In the genomic region with DNA sequence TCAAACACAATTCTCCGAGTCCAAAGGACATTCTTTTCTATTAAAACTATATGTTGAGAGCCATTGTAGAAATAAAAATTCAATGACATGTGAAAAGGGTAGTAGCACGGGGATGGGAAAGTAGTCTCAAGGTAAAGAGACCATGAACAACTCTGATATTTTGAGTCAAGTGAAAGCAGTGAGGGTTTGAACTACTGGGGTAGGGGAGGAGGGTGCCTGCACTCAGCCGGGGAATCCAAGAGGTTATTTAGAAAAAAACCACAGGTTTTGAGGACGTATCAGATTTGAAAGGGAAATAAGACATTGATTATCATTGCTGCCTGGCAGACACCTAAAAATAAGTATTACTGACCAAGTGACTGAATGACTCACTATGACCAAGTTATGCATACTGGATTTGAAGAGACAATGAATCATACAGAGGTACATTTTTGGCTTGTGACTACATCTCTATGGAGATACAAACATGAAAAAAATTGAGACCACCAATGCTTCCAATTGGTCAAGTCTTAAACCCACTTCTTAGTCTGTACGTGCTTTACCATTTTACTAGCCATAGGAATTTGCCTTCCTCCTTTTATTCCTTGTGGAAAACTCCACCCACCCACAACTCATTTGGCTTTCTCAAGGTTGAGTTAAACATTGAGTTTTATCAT, we compare ENCODE assay signal across 13 cellular contexts. TPM values are rescaled to one million over a fixed set of nuclear protein-coding genes. Genes with fewer than 3 reads are reported as not detected.
A peak's percentile ranks its signal among the peaks of the same experiment; 100 is the strongest.
DNase-seq lines count a peak whose midpoint lies in the region; ATAC-seq and TF ChIP-seq lines count a peak whose summit lies in the region.
"Had no signal": no experiment of that assay in that cellular context is flagged by ENCODE, and none has a peak within 500 bp of the region (broad histone marks: within the 10 kb centered on the region; RNA-seq: fewer than 3 reads in every experiment).

No MANE protein-coding gene starts in this region.

- in situ Hi-C loops in ACHN (cut with HindIII; ENCODE audit: low pct_ligation_motif_present, low pct_unique_long_range_greater_than_20kb, low sequenced_read_pairs), result no loop called here

- 61 to 80% (median 68%) methylated on average over 5 of the region's 5 CpGs for WGBS in heart left ventricle, 4 donors

- H3K4me1 ChIP-seq in heart left ventricle, result no peaks in the 10 kb centered on the region

- H3K4me3 ChIP-seq in cardiac fibroblast (replicated peaks in 1 of 2; ENCODE audit: low read depth in 2 of 2, low read length in 2 of 2) (no peak overlapping the region), heart left ventricle (no peak overlapping the region)
- H3K4me3 ChIP-seq: BLaER1 treated with 17β-estradiol and CSF1 and Interleukin-3, amounts not matched to agents 10 nM and 100 nM had no signal

- no peak for TF ChIP-seq POLR2A in heart left ventricle (IDR thresholded peaks at IDR 0.05)

- ATAC-seq in GM19455 (IDR thresholded peaks at IDR 0.05; ENCODE audit: unreplicated experiment) (peak; percentile 68), HG03442 (IDR thresholded peaks at IDR 0.05; ENCODE audit: unreplicated experiment) (peak; percentile 76), heart left ventricle (no peak)

- intact Hi-C loops in heart left ventricle (cut with DNase I), result loop anchor here in 4 of 10 donors (10.0 kb wide), 1 partner anchor 76 kb away; no protein-coding TSS in a partner anchor

- peak; percentile 70 for DNase-seq in ACHN
- DNase-seq in cardiac fibroblast (ENCODE audit: low read depth in 2 of 2), result peak; percentile 9 to 83
- no peak for DNase-seq in NOMO-1 treated with DMSO at 0.1 percent for 48 hours (lab: John Stamatoyannopoulos, UW; ENCODE audit: unreplicated experiment)
- no peak for DNase-seq in heart left ventricle
- no peak for DNase-seq in activated gamma-delta T cell (lab: John Stamatoyannopoulos, UW)
- no peak for DNase-seq in AML-193 (lab: John Stamatoyannopoulos, UW)
- DNase-seq: activated T-cell treated with anti-CD3 and anti-CD28 coated beads, Interleukin-2, amount 50 U/mL, for 48 hours; MV-4-11 had no signal

- no peaks in the 10 kb centered on the region for H3K36me3 ChIP-seq in heart left ventricle
- H3K36me3 ChIP-seq: BLaER1 treated with 17β-estradiol and CSF1 and Interleukin-3, amounts not matched to agents 10 nM and 100 nM had no signal

- no peak overlapping the region for H3K27ac ChIP-seq in heart left ventricle
- H3K27ac ChIP-seq: BLaER1 treated with 17β-estradiol and CSF1 and Interleukin-3, amounts not matched to agents 10 nM and 100 nM had no signal

- no peaks in the 10 kb centered on the region for H3K9me3 ChIP-seq in heart left ventricle
- H3K9me3 ChIP-seq: BLaER1 treated with 17β-estradiol and CSF1 and Interleukin-3, amounts not matched to agents 10 nM and 100 nM had no signal

- no peaks in the 10 kb centered on the region for H3K27me3 ChIP-seq in heart left ventricle
- H3K27me3 ChIP-seq: BLaER1 treated with 17β-estradiol and CSF1 and Interleukin-3, amounts not matched to agents 10 nM and 100 nM had no signal

- TF ChIP-seq CTCF in cardiac fibroblast (IDR thresholded peaks at IDR 0.05; ENCODE audit: low read depth, low read length), result no peak
- no peak for TF ChIP-seq CTCF in heart left ventricle (IDR thresholded peaks at IDR 0.05)

RNA-seq across cellular contexts. Expression of a gene that starts 2.2 kb away (rescaled TPM):
- under 1 TPM in 2 of 9 donors, not detected in 7; 0.32 to 0.47 TPM for total RNA-seq in heart left ventricle
- polyA plus RNA-seq in heart left ventricle, result not detected
- total RNA-seq: mucosa of gallbladder had no signal
- polyA plus RNA-seq: urinary bladder had no signal

RNA-seq across cellular contexts. Expression of a gene that starts 30.1 kb away (rescaled TPM):
- not detected for total RNA-seq in heart left ventricle
- not detected for polyA plus RNA-seq in heart left ventricle
- total RNA-seq: mucosa of gallbladder, urinary bladder had no signal
- polyA plus RNA-seq: urinary bladder had no signal

RNA-seq across cellular contexts. Expression of a gene that starts 34.1 kb away (rescaled TPM):
- under 1 TPM in 5 of 9 donors, not detected in 4; 0.14 to 0.25 (median 0.17) TPM for total RNA-seq in heart left ventricle
- polyA plus RNA-seq in heart left ventricle, result under 1 TPM; 0.03 to 0.23 TPM

RNA-seq across cellular contexts. Expression of a gene that starts 40.8 kb away (rescaled TPM):
- under 1 TPM in 1 of 9 donors, not detected in 8; 0.16 TPM for total RNA-seq in heart left ventricle
- not detected for polyA plus RNA-seq in heart left ventricle
- polyA plus RNA-seq: urinary bladder had no signal

RNA-seq across cellular contexts. Expression of a gene that starts 45.9 kb away (rescaled TPM):
- total RNA-seq in heart left ventricle, result 1 to 10 TPM in 6 of 9 donors, under 1 TPM in 3; 0.39 to 2.4 (median 1.1) TPM
- polyA plus RNA-seq in heart left ventricle, result under 1 TPM; 0.50 to 0.88 TPM

Comparison
In these comparisons a context has a peak if more than half of its experiments do, and no peak if none do; other contexts are left out.
1. DNase-seq: peak in ACHN (single experiment) and cardiac fibroblast (2 of 2); none in NOMO-1 treated with DMSO at 0.1 percent for 48 hours (single experiment), heart left ventricle (0 of 5), activated gamma-delta T cell (single experiment) and AML-193 (0 of 2).
2. ATAC-seq: peak in GM19455 (single experiment) and HG03442 (single experiment); none in heart left ventricle (0 of 4).